Comparison of ENCODE assay signal across 21 cellular contexts in the genomic region with DNA sequence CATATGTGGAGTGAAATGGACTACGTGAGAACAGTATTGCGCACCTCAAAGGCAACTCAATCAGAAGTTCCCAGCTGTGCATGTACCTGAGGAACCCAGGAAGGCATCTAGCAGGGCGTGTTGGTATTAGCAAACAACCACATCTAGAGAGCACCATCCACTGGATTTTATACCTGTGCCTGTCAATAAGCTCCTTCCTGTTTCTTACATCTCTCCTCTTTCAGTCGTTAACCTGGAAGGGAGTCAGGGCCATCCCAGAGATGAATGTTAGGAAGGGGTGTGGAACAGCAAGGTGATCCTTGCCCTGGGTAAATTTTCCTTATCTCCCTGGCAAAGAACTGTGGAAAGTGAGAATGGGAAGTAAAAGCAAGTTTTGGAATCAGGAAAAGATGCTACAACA.
"Had no signal": no experiment of that assay in that cellular context is flagged by ENCODE, and none has a peak within 500 bp of the region (broad histone marks: within the 10 kb centered on the region; RNA-seq: fewer than 3 reads in every experiment).

No MANE protein-coding gene starts in this region.

- H3K36me3 ChIP-seq: gastrocnemius medialis, left lung, neutrophil, pancreas, right lobe of liver, suprapubic skin had no signal

- DNase-seq: cerebellar nuclear complex; dorsolateral prefrontal cortex; effector CD4-positive, alpha-beta T cell; foreskin fibroblast; gastrocnemius medialis; head of caudate nucleus; left lung; mesenchymal stem cell; naive B cell; pancreas; right lobe of liver; stimulated activated CD4-positive, alpha-beta T cell treated with anti-CD3 and anti-CD28 coated beads, Interleukin-12 subunit alpha, Interleukin-12 subunit beta, amount 100 ng/mL, for 4 hours; stimulated activated CD4-positive, alpha-beta T cell treated with anti-CD3 and anti-CD28 coated beads, Interleukin-1b, Interleukin-23, amount 100 ng/mL, for 48 hours; stimulated activated CD4-positive, alpha-beta T cell treated with anti-CD3 and anti-CD28 coated beads, Interleukin-4, amount 100 ng/mL, for 1 hour; stimulated activated CD8-positive, alpha-beta memory T cell treated with anti-CD3 and anti-CD28 coated beads, Interleukin-4, amount 100 ng/mL, for 48 hours; stimulated activated naive CD4-positive, alpha-beta T cell; stimulated activated naive CD8-positive, alpha-beta T cell treated with anti-CD3 and anti-CD28 coated beads, Interleukin-15, amount 100 ng/mL, for 72 hours had no signal

- ATAC-seq: gastrocnemius medialis; natural killer cell treated with Interleukin-12 subunit alpha and Interleukin-12 subunit beta and Interleukin-15 and Interleukin-18, amount 100 ng/mL, for 72 hours; stimulated activated naive CD8-positive, alpha-beta T cell treated with anti-CD3 and anti-CD28 coated beads, Interleukin-15, amount 100 ng/mL, for 72 hours had no signal

- H3K4me3 ChIP-seq: dorsolateral prefrontal cortex, gastrocnemius medialis, left lung, pancreas, right lobe of liver, smooth muscle cell, suprapubic skin had no signal

- H3K4me1 ChIP-seq: gastrocnemius medialis, left lung, suprapubic skin had no signal

- H3K27ac ChIP-seq: dorsolateral prefrontal cortex, gastrocnemius medialis, left lung, neutrophil, pancreas, right lobe of liver, suprapubic skin had no signal

- H3K9me3 ChIP-seq: gastrocnemius medialis, neutrophil, pancreas, right lobe of liver, suprapubic skin had no signal

- H3K27me3 ChIP-seq: gastrocnemius medialis, left lung, neutrophil, pancreas, right lobe of liver, suprapubic skin had no signal
